Comparison of ENCODE assay signal across 1 cellular context in genomic region chr17:77810536-77810935, GRCh38.
TF ChIP-seq lines count a peak whose summit lies in the region.

No MANE protein-coding gene starts in this region.

TF ChIP-seq in H1, 55 proteins besides CTCF, POLR2A, EP300 and RAD21:
- TF ChIP-seq SAP30 (IDR thresholded peaks at IDR 0.05; ENCODE audit: insufficient read depth, insufficient replicate concordance, low read length) (no peak), RFX5 (IDR thresholded peaks at IDR 0.05; ENCODE audit: borderline replicate concordance, low read depth, low read length) (no peak), SP1 (IDR thresholded peaks at IDR 0.05; ENCODE audit: low read depth, low read length) (no peak), TAF7 (optimal IDR thresholded peaks at IDR 0.05; ENCODE audit: borderline replicate concordance, low read depth, low read length) (no peak), CHD1 (IDR thresholded peaks at IDR 0.05; ENCODE audit: low read depth, low read length) (no peak), JUND (IDR thresholded peaks at IDR 0.05; ENCODE audit: low read length) (peak; percentile 69; the same call in 1 of the 2 replicates), POU5F1 (IDR thresholded peaks at IDR 0.05; ENCODE audit: low read depth, low read length) (peak; percentile 94), RBBP5 (IDR thresholded peaks at IDR 0.05; ENCODE audit: borderline replicate concordance, low read depth, low read length) (no peak), TEAD4 (IDR thresholded peaks at IDR 0.05; ENCODE audit: low read depth, low read length) (0 out of 2 replicates have a peak, but pooled peaks have one; percentile 49), TCF12 (IDR thresholded peaks at IDR 0.05; ENCODE audit: low read depth, low read length) (no peak), PHF8 (conservative IDR thresholded peaks at IDR 0.05; ENCODE audit: low read depth, low read length) (no peak), MAX (IDR thresholded peaks at IDR 0.05) (no peak), FOSL1 (IDR thresholded peaks at IDR 0.05; ENCODE audit: insufficient read depth, low read depth, low read length) (no peak), GTF2F1 (IDR thresholded peaks at IDR 0.05; ENCODE audit: borderline replicate concordance, low read depth, low read length) (no peak)
TF ChIP-seq in H1: peak in this region for 3.
